ENCODE assay signal across 9 cellular contexts in the genomic region with DNA sequence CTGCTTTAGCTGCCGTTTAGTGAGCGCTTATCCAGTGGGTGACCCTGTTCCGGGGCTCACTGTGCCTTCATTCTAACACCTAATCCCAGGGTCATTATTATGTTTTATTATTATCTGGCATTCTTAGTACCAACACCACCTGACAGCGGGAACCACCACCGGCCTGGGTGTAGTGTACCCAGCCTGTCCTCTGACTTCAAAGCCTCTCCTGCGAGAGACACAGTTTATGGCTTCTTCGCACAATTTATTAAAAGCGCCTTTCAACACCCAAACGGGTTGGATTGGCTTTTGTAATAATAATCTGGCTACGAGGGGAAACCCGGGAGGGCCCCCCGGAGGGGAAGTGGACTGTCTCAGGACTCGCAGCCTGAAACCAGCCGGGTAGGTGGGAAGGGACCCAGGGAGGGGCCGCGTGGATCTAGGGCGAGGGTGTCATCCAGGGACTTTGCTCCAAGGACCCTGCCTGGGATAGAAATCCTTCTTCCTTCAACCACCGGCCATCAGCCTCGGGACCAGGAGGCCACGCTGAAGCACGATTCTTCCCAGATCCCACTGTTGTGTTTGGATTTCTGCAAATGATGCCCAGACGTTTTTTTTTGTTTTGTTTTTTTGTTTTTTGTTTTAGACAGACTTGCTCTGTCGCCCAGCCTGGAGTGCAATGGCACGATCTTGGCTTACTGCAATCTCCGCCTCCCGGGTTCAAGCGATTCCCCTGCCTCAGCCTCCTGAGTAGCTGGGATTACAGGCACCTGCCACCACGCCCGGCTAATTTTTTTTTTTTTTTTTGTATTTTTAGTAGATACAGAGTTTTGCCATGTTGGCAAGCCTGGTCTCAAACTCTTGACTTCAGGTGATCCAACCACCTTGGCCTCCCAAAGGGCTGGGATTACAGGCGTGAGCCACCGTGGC. TPM values are rescaled to one million over a fixed set of nuclear protein-coding genes. Genes with fewer than 3 reads are reported as not detected.
A peak's percentile ranks its signal among the peaks of the same experiment; 100 is the strongest.
DNase-seq lines count a peak whose midpoint lies in the region; TF ChIP-seq lines count a peak whose summit lies in the region.
"Had no signal": no experiment of that assay in that cellular context is flagged by ENCODE, and none has a peak within 500 bp of the region (broad histone marks: within the 10 kb centered on the region; RNA-seq: fewer than 3 reads in every experiment).

No MANE protein-coding gene starts in this region.

- H3K27me3 ChIP-seq in iPS-18a (ENCODE audit: control insufficient read depth, insufficient read depth, low read length) (peaks cover 28% of the 10 kb centered on the region), stomach (no peaks in the 10 kb centered on the region)

- TF ChIP-seq EP300 in stomach (IDR thresholded peaks at IDR 0.05) = no peak

- H3K36me3 ChIP-seq in iPS-18a (ENCODE audit: control insufficient read depth, low read depth, low read length) (no peaks in the 10 kb centered on the region), stomach (peaks cover 0 to 2% (median 0%) of the 10 kb centered on the region in 4 donors)

- intact Hi-C loops in activated CD4-positive, alpha-beta memory T cell treated with anti-CD3 and anti-CD28 coated beads for 36 hours (cut with micrococcal nuclease) = loop anchor here (2.0 to 10.0 kb wide), 4 partner anchors 36 to 494 kb away; a partner anchor contains a TSS
- intact Hi-C loops in stomach (cut with DNase I; ENCODE audit: low total_unique reads) = no loop called here

- POLR2A ChIA-PET in activated CD4-positive, alpha-beta memory T cell treated with anti-CD3 and anti-CD28 coated beads for 36 hours (lab: Charles Lee) = no interaction called here

- peak overlapping the region; percentile 69 for H3K27ac Mint-ChIP-seq in activated CD4-positive, alpha-beta memory T cell treated with anti-CD3 and anti-CD28 coated beads for 36 hours

- H3K4me3 ChIP-seq in iPS-18a (ENCODE audit: low read length) = peak overlapping the region; percentile 13
- peak overlapping the region; percentile 94 to 100 (median 100) for H3K4me3 ChIP-seq in stomach

- CTCF ChIA-PET in activated CD4-positive, alpha-beta memory T cell treated with anti-CD3 and anti-CD28 coated beads for 36 hours (lab: Charles Lee) = no interaction called here

- H3K36me3 Mint-ChIP-seq in activated CD4-positive, alpha-beta memory T cell treated with anti-CD3 and anti-CD28 coated beads for 36 hours = peaks cover 5% of the 10 kb centered on the region

- DNase-seq in NCI-H82 (lab: John Stamatoyannopoulos, UW) (peak; percentile 18), NCI-H82 treated with DMSO at 0.1 percent for 48 hours (lab: John Stamatoyannopoulos, UW; ENCODE audit: unreplicated experiment) (no peak), stomach (no peak), SK-N-DZ (ENCODE audit: low spot score) (no peak), SHP77 (lab: John Stamatoyannopoulos, UW) (no peak)
- DNase-seq in activated CD4-positive, alpha-beta memory T cell treated with anti-CD3 and anti-CD28 coated beads for 36 hours = no peak
- DNase-seq in activated effector memory CD4-positive, alpha-beta T cell treated with Interleukin-2 at 50 U/mL for 16 hours = no peak
- DNase-seq: NCI-H446 had no signal

- H3K4me3 Mint-ChIP-seq in activated CD4-positive, alpha-beta memory T cell treated with anti-CD3 and anti-CD28 coated beads for 36 hours = peak overlapping the region; percentile 71

- 22 to 27% (median 26%) methylated on average over 28 to 31 of the region's 31 CpGs for WGBS in stomach, 5 donors

- no peak overlapping the region for H3K27ac ChIP-seq in iPS-18a (ENCODE audit: low read length)
- H3K27ac ChIP-seq in stomach = peak overlapping the region; percentile 96 to 100 (median 98)

- peaks cover 23% of the 10 kb centered on the region for H3K4me1 Mint-ChIP-seq in activated CD4-positive, alpha-beta memory T cell treated with anti-CD3 and anti-CD28 coated beads for 36 hours (ENCODE audit: low read depth)

- H3K27me3 Mint-ChIP-seq in activated CD4-positive, alpha-beta memory T cell treated with anti-CD3 and anti-CD28 coated beads for 36 hours = no peaks in the 10 kb centered on the region

- H3K9me3 Mint-ChIP-seq in activated CD4-positive, alpha-beta memory T cell treated with anti-CD3 and anti-CD28 coated beads for 36 hours = no peaks in the 10 kb centered on the region

- TF ChIP-seq CTCF in stomach (IDR thresholded peaks at IDR 0.05) = no peak

- H3K4me1 ChIP-seq in iPS-18a (ENCODE audit: control insufficient read depth, low read depth, low read length) (peaks cover 5% of the 10 kb centered on the region), stomach (peaks cover 19 to 34% (median 26%) of the 10 kb centered on the region in 4 donors)

- H3K9me3 ChIP-seq in iPS-18a (ENCODE audit: control insufficient read depth, low read depth, low read length) (no peaks in the 10 kb centered on the region), stomach (no peaks in the 10 kb centered on the region)

- H3K9ac ChIP-seq in iPS-18a (ENCODE audit: low read length) = no peak overlapping the region

- TF ChIP-seq POLR2A in stomach (IDR thresholded peaks at IDR 0.05) = no peak

RNA-seq across cellular contexts. Expression of a gene that starts 1.6 kb away (rescaled TPM):
- total RNA-seq in activated CD4-positive, alpha-beta memory T cell treated with anti-CD3 and anti-CD28 coated beads for 36 hours = 10 to 100 TPM; 31.0 to 32.5 TPM
- total RNA-seq in stomach = 100 to 1,000 TPM in 2 of 5 donors, 10 to 100 TPM in 3; 11.2 to 274 (median 66.8) TPM
- 10 to 100 TPM in 2 of 3 donors, 1 to 10 TPM in 1; 8.0 to 14.4 (median 12.0) TPM for polyA plus RNA-seq in stomach
- 4.6 and 5.5 TPM in 2 replicates for polyA plus RNA-seq in SK-N-DZ (2014; cell fraction: cytosol; rRNA removed)
- 9.8 and 15.6 TPM in 2 replicates for polyA plus RNA-seq in SK-N-DZ (2014; cell fraction: nucleus; rRNA removed)

RNA-seq across cellular contexts. Expression of a gene that starts 55.6 kb away (rescaled TPM):
- 100 to 1,000 TPM; 128 to 129 TPM for total RNA-seq in activated CD4-positive, alpha-beta memory T cell treated with anti-CD3 and anti-CD28 coated beads for 36 hours
- 100 to 1,000 TPM in 1 of 5 donors, 10 to 100 TPM in 4; 53.4 to 447 (median 84.3) TPM for total RNA-seq in stomach
- polyA plus RNA-seq in stomach = 100 to 1,000 TPM; 137 to 162 (median 147) TPM
- polyA plus RNA-seq in SK-N-DZ (2014; cell fraction: cytosol; rRNA removed) = 125 and 130 TPM in 2 replicates
- 70.3 and 81.0 TPM in 2 replicates for polyA plus RNA-seq in SK-N-DZ (2014; cell fraction: nucleus; rRNA removed)
